ENCODE assay signal across 1 cellular context in genomic region chr1:32062867-32063230, GRCh38.
TF ChIP-seq lines count a peak whose summit lies in the region.

No MANE protein-coding gene starts in this region.

TF ChIP-seq in SK-N-SH, 30 proteins besides CTCF, POLR2A, EP300 and RAD21 (continued from another document):
- TF ChIP-seq REST (IDR thresholded peaks at IDR 0.05; ENCODE audit: low read depth, low read length) (no peak), MAX (IDR thresholded peaks at IDR 0.05; ENCODE audit: low read depth) (no peak), TAF1 (IDR thresholded peaks at IDR 0.05; ENCODE audit: borderline replicate concordance, low read depth, low read length) (no peak), GABPA (IDR thresholded peaks at IDR 0.05; ENCODE audit: low read depth) (no peak), IRF3 (IDR thresholded peaks at IDR 0.05; ENCODE audit: low read depth, low read length) (no peak), PBX3 (IDR thresholded peaks at IDR 0.05) (no peak), GATA2 (CRISPR knock-in tag; IDR thresholded peaks at IDR 0.05) (no peak), RCOR1 (IDR thresholded peaks at IDR 0.05; ENCODE audit: low read length) (no peak), MEF2A (IDR thresholded peaks at IDR 0.05; ENCODE audit: borderline replicate concordance, low read depth) (no peak), FOXM1 (IDR thresholded peaks at IDR 0.05; ENCODE audit: low read depth) (no peak), RFX5 (IDR thresholded peaks at IDR 0.05; ENCODE audit: low read length) (no peak), JUND (IDR thresholded peaks at IDR 0.05) (no peak), FOSL2 (IDR thresholded peaks at IDR 0.05; ENCODE audit: borderline replicate concordance, low read depth) (no peak), USF2 (IDR thresholded peaks at IDR 0.05; ENCODE audit: borderline replicate concordance, low read depth, low read length) (no peak), FOXJ3 (CRISPR knock-in tag; IDR thresholded peaks at IDR 0.05) (no peak), MXI1 (IDR thresholded peaks at IDR 0.05; ENCODE audit: low read depth, low read length) (no peak), ELF1 (IDR thresholded peaks at IDR 0.05) (no peak), ZBTB33 (IDR thresholded peaks at IDR 0.05; ENCODE audit: borderline replicate concordance, low read depth) (no peak), TEAD4 (IDR thresholded peaks at IDR 0.05; ENCODE audit: borderline replicate concordance, insufficient read depth) (no peak)
TF ChIP-seq in SK-N-SH: peak in this region for 0.
